8 cellular contexts compared by ENCODE assay signal in genomic region chr6:33427585-33428218, GRCh38. TPM values are rescaled to one million over a fixed set of nuclear protein-coding genes. Genes with fewer than 3 reads are reported as not detected.
A peak's percentile ranks its signal among the peaks of the same experiment; 100 is the strongest.
DNase-seq lines count a peak whose midpoint lies in the region; ATAC-seq, FAIRE-seq and TF ChIP-seq lines count a peak whose summit lies in the region.

No MANE protein-coding gene starts in this region.

- peak overlapping the region; percentile 97 for H3K27ac Mint-ChIP-seq in activated T-helper 17 cell treated with anti-CD3 and anti-CD28 coated beads, Interleukin-2, amount 50 U/mL, for 72 hours
- peak overlapping the region; percentile 64 for H3K27ac Mint-ChIP-seq in neural progenitor cell

- H3K4me3 Mint-ChIP-seq in activated T-helper 17 cell treated with anti-CD3 and anti-CD28 coated beads, Interleukin-2, amount 50 U/mL, for 72 hours: peak overlapping the region; percentile 96
- peak overlapping the region; percentile 92 for H3K4me3 Mint-ChIP-seq in neural progenitor cell

- peak overlapping the region; percentile 79 for H3K4me3 ChIP-seq in fibroblast of villous mesenchyme (ENCODE audit: low read depth, low read length)
- peak overlapping the region; percentile 77 for H3K4me3 ChIP-seq in neural progenitor cell

- peak overlapping the region; percentile 89 for H3K4me2 ChIP-seq in neural progenitor cell

- no peaks in the 10 kb centered on the region for H3K9me3 ChIP-seq in neural progenitor cell (ENCODE audit: low read depth)

- DNase-seq in GM03348 (ENCODE audit: low spot score) (peak; percentile 80), NCI-H1930 (lab: John Stamatoyannopoulos, UW) (peak; percentile 27 to 53), fibroblast of villous mesenchyme (ENCODE audit: low read depth) (peak; percentile 22), neural progenitor cell (ENCODE audit: low spot score) (peak; percentile 79), urothelium cell line (ENCODE audit: low spot score) (peak; percentile 55), mesenteric fat pad (ENCODE audit: low spot score) (no peak), NCI-H2171 (lab: John Stamatoyannopoulos, UW) (no peak)

- peaks cover 76% of the 10 kb centered on the region for H3K36me3 Mint-ChIP-seq in activated T-helper 17 cell treated with anti-CD3 and anti-CD28 coated beads, Interleukin-2, amount 50 U/mL, for 72 hours (ENCODE audit: low read depth)
- peaks cover 16% of the 10 kb centered on the region for H3K36me3 Mint-ChIP-seq in neural progenitor cell

- ATAC-seq in activated T-helper 17 cell treated with anti-CD3 and anti-CD28 coated beads, Interleukin-2, amount 50 U/mL, for 72 hours (replicated peaks): no peak

- peaks cover 54% of the 10 kb centered on the region for H3K4me1 ChIP-seq in neural progenitor cell

- peaks cover 72% of the 10 kb centered on the region for H3F3A ChIP-seq in neural progenitor cell (ENCODE audit: low read depth)

- no peaks in the 10 kb centered on the region for H3K9me3 Mint-ChIP-seq in activated T-helper 17 cell treated with anti-CD3 and anti-CD28 coated beads, Interleukin-2, amount 50 U/mL, for 72 hours
- no peaks in the 10 kb centered on the region for H3K9me3 Mint-ChIP-seq in neural progenitor cell

- H2AFZ ChIP-seq in neural progenitor cell (replicated peaks): no peak overlapping the region

- H3K27ac ChIP-seq in neural progenitor cell: no peak overlapping the region

- H3K36me3 ChIP-seq in neural progenitor cell: no peaks in the 10 kb centered on the region

- H4K20me1 ChIP-seq in neural progenitor cell (ENCODE audit: low read depth): peaks cover 54% of the 10 kb centered on the region

- peaks cover 69% of the 10 kb centered on the region for H3K4me1 Mint-ChIP-seq in activated T-helper 17 cell treated with anti-CD3 and anti-CD28 coated beads, Interleukin-2, amount 50 U/mL, for 72 hours
- peaks cover 81% of the 10 kb centered on the region for H3K4me1 Mint-ChIP-seq in neural progenitor cell

- H3K27me3 ChIP-seq in neural progenitor cell: no peaks in the 10 kb centered on the region

- H3K79me2 ChIP-seq in neural progenitor cell (ENCODE audit: low read depth): peaks cover 89% of the 10 kb centered on the region

- FAIRE-seq in urothelium cell line (lab: Jason Lieb, UNC): no peak

- H3K9ac ChIP-seq in neural progenitor cell: no peak overlapping the region

- no peaks in the 10 kb centered on the region for H3K27me3 Mint-ChIP-seq in activated T-helper 17 cell treated with anti-CD3 and anti-CD28 coated beads, Interleukin-2, amount 50 U/mL, for 72 hours
- H3K27me3 Mint-ChIP-seq in neural progenitor cell (ENCODE audit: insufficient read depth, low read depth): peaks cover 8% of the 10 kb centered on the region

- TF ChIP-seq CTCF in fibroblast of villous mesenchyme (IDR thresholded peaks at IDR 0.05; ENCODE audit: insufficient read depth, low read depth, low read length) (peak; percentile 9), neural progenitor cell (IDR thresholded peaks at IDR 0.05) (peak; percentile 7)

RNA-seq across cellular contexts. Expression of gene SYNGAP1, which starts 7.8 kb away (rescaled TPM):
- total RNA-seq in activated T-helper 17 cell treated with anti-CD3 and anti-CD28 coated beads, Interleukin-2, amount 50 U/mL, for 72 hours: 100 to 1,000 TPM in 1 of 2 donors, 10 to 100 TPM in 1; 43.2 to 156 TPM
- total RNA-seq in fibroblast of villous mesenchyme (6.4 and 7.8 TPM in 2 replicates), neural progenitor cell (ENCODE audit: low replicate concordance) (14.1 and 29.7 TPM in 2 replicates), mesenteric fat pad (14.1 TPM)

RNA-seq across cellular contexts. Expression of gene CUTA, which starts 9.8 kb away (rescaled TPM):
- 100 to 1,000 TPM; 163 to 248 TPM for total RNA-seq in activated T-helper 17 cell treated with anti-CD3 and anti-CD28 coated beads, Interleukin-2, amount 50 U/mL, for 72 hours
- total RNA-seq in fibroblast of villous mesenchyme (155 and 201 TPM in 2 replicates), neural progenitor cell (ENCODE audit: low replicate concordance) (118 and 186 TPM in 2 replicates), mesenteric fat pad (103 TPM)

RNA-seq across cellular contexts. Expression of gene PHF1, which starts 16.9 kb away (rescaled TPM):
- 100 to 1,000 TPM in 1 of 2 donors, 10 to 100 TPM in 1; 27.2 to 133 TPM for total RNA-seq in activated T-helper 17 cell treated with anti-CD3 and anti-CD28 coated beads, Interleukin-2, amount 50 U/mL, for 72 hours
- 21.6 and 30.2 TPM in 2 replicates for total RNA-seq in fibroblast of villous mesenchyme
- total RNA-seq in neural progenitor cell (ENCODE audit: low replicate concordance): 25.6 and 55.8 TPM in 2 replicates
- 42.5 TPM for total RNA-seq in mesenteric fat pad

RNA-seq across cellular contexts. Expression of gene ZBTB9, which starts 26.7 kb away (rescaled TPM):
- 10 to 100 TPM; 11.6 to 12.5 TPM for total RNA-seq in activated T-helper 17 cell treated with anti-CD3 and anti-CD28 coated beads, Interleukin-2, amount 50 U/mL, for 72 hours
- total RNA-seq in fibroblast of villous mesenchyme (4.7 and 5.2 TPM in 2 replicates), neural progenitor cell (ENCODE audit: low replicate concordance) (10.2 and 12.7 TPM in 2 replicates), mesenteric fat pad (4.6 TPM)

RNA-seq across cellular contexts. Expression of gene KIFC1, which starts 36.1 kb away (rescaled TPM):
- total RNA-seq in activated T-helper 17 cell treated with anti-CD3 and anti-CD28 coated beads, Interleukin-2, amount 50 U/mL, for 72 hours: 100 to 1,000 TPM; 101 to 108 TPM
- total RNA-seq in fibroblast of villous mesenchyme (20.0 and 34.5 TPM in 2 replicates), neural progenitor cell (ENCODE audit: low replicate concordance) (93.9 and 179 TPM in 2 replicates), mesenteric fat pad (0.19 TPM)

Comparison
In these comparisons a context has a peak if more than half of its experiments do, and no peak if none do; other contexts are left out.
1. DNase-seq: peak in GM03348 (single experiment), NCI-H1930 (2 of 2), fibroblast of villous mesenchyme (single experiment), neural progenitor cell (single experiment) and urothelium cell line (single experiment); none in mesenteric fat pad (single experiment) and NCI-H2171 (single experiment).